In genomic region chr5:148428825-148429224, GRCh38 we compare ENCODE assay signal across 15 cellular contexts. TPM values are rescaled to one million over a fixed set of nuclear protein-coding genes. Genes with fewer than 3 reads are reported as not detected.
DNase-seq lines count a peak whose midpoint lies in the region; ATAC-seq, FAIRE-seq and TF ChIP-seq lines count a peak whose summit lies in the region.
"Had no signal": no experiment of that assay in that cellular context is flagged by ENCODE, and none has a peak within 500 bp of the region (broad histone marks: within the 10 kb centered on the region; RNA-seq: fewer than 3 reads in every experiment).

No MANE protein-coding gene starts in this region.

- peak; percentile 41 for FAIRE-seq in colon (lab: Jason Lieb, UNC)
- FAIRE-seq: H54, HTR-8/SVneo had no signal

- POLR2A ChIA-PET in activated CD8-positive, alpha-beta T cell treated with anti-CD3 and anti-CD28 coated beads for 36 hours (lab: Charles Lee), result no interaction called here
- POLR2A ChIA-PET in activated CD8-positive, alpha-beta T cell treated with anti-CD3 and anti-CD28 coated beads, Interleukin-2, amount 10 ng/mL, durations not matched to agents 7 days and 5 days (lab: Charles Lee), result no interaction called here
- POLR2A ChIA-PET in naive thymus-derived CD8-positive, alpha-beta T cell (lab: Charles Lee), result no interaction called here

- H3K36me3 Mint-ChIP-seq in activated CD8-positive, alpha-beta T cell treated with anti-CD3 and anti-CD28 coated beads for 36 hours (ENCODE audit: low read depth), result peaks cover 48% of the 10 kb centered on the region
- H3K36me3 Mint-ChIP-seq in activated CD8-positive, alpha-beta T cell treated with anti-CD3 and anti-CD28 coated beads, Interleukin-2, amount 10 ng/mL, durations not matched to agents 7 days and 5 days (ENCODE audit: low read depth), result peaks cover 62% of the 10 kb centered on the region
- peaks cover 8% of the 10 kb centered on the region for H3K36me3 Mint-ChIP-seq in activated naive CD8-positive, alpha-beta T cell
- H3K36me3 Mint-ChIP-seq in activated naive CD8-positive, alpha-beta T cell treated with anti-CD3 and anti-CD28 coated beads for 36 hours, result peaks cover 17% of the 10 kb centered on the region
- H3K36me3 Mint-ChIP-seq in naive thymus-derived CD8-positive, alpha-beta T cell, result peaks cover 5 to 85% (median 11%) of the 10 kb centered on the region in 3 donors

- DNase-seq in activated CD8-positive, alpha-beta T cell treated with anti-CD3 and anti-CD28 coated beads for 36 hours, result no peak
- no peak for DNase-seq in activated CD8-positive, alpha-beta T cell treated with anti-CD3 and anti-CD28 coated beads, Interleukin-2, amount 10 ng/mL, durations not matched to agents 7 days and 5 days
- DNase-seq in activated naive CD8-positive, alpha-beta T cell treated with anti-CD3 and anti-CD28 coated beads for 36 hours, result no peak
- DNase-seq in naive thymus-derived CD8-positive, alpha-beta T cell, result no peak
- DNase-seq in HUDEP-2 (lab: John Stamatoyannopoulos, UW; ENCODE audit: unreplicated experiment in 76 of 76), result no peak
- no peak for DNase-seq in AG20443 (ENCODE audit: low spot score)
- DNase-seq: AML-193, Calu3, DMS 273 treated with DMSO at 0.1 percent for 48 hours, GM23248 had no signal

- no peak overlapping the region for H3K4me3 Mint-ChIP-seq in activated CD8-positive, alpha-beta T cell treated with anti-CD3 and anti-CD28 coated beads for 36 hours
- no peak overlapping the region for H3K4me3 Mint-ChIP-seq in activated CD8-positive, alpha-beta T cell treated with anti-CD3 and anti-CD28 coated beads, Interleukin-2, amount 10 ng/mL, durations not matched to agents 7 days and 5 days
- no peak overlapping the region for H3K4me3 Mint-ChIP-seq in activated naive CD8-positive, alpha-beta T cell
- H3K4me3 Mint-ChIP-seq in activated naive CD8-positive, alpha-beta T cell treated with anti-CD3 and anti-CD28 coated beads for 36 hours, result no peak overlapping the region
- H3K4me3 Mint-ChIP-seq in naive thymus-derived CD8-positive, alpha-beta T cell, result no peak overlapping the region

- peak; percentile 37 for ATAC-seq in activated CD8-positive, alpha-beta T cell treated with anti-CD3 and anti-CD28 coated beads for 36 hours
- no peak for ATAC-seq in activated CD8-positive, alpha-beta T cell treated with anti-CD3 and anti-CD28 coated beads, Interleukin-2, amount 10 ng/mL, durations not matched to agents 7 days and 5 days
- no peak for ATAC-seq in naive thymus-derived CD8-positive, alpha-beta T cell
- ATAC-seq: HCT116 had no signal

- H3K4me1 Mint-ChIP-seq in activated CD8-positive, alpha-beta T cell treated with anti-CD3 and anti-CD28 coated beads for 36 hours (ENCODE audit: low read depth), result peaks cover 22% of the 10 kb centered on the region
- peaks cover 2% of the 10 kb centered on the region for H3K4me1 Mint-ChIP-seq in activated CD8-positive, alpha-beta T cell treated with anti-CD3 and anti-CD28 coated beads, Interleukin-2, amount 10 ng/mL, durations not matched to agents 7 days and 5 days (ENCODE audit: low read depth)
- H3K4me1 Mint-ChIP-seq in activated naive CD8-positive, alpha-beta T cell (ENCODE audit: low read depth), result peaks cover 11% of the 10 kb centered on the region
- H3K4me1 Mint-ChIP-seq in activated naive CD8-positive, alpha-beta T cell treated with anti-CD3 and anti-CD28 coated beads for 36 hours, result peaks cover 4% of the 10 kb centered on the region
- H3K4me1 Mint-ChIP-seq in naive thymus-derived CD8-positive, alpha-beta T cell, result peaks cover 10 to 30% (median 16%) of the 10 kb centered on the region in 4 donors

- intact Hi-C loops in activated CD8-positive, alpha-beta T cell treated with anti-CD3 and anti-CD28 coated beads for 36 hours (cut with micrococcal nuclease), result no loop called here

- H3K27ac Mint-ChIP-seq in activated CD8-positive, alpha-beta T cell treated with anti-CD3 and anti-CD28 coated beads for 36 hours, result peak overlapping the region; percentile 23
- no peak overlapping the region for H3K27ac Mint-ChIP-seq in activated CD8-positive, alpha-beta T cell treated with anti-CD3 and anti-CD28 coated beads, Interleukin-2, amount 10 ng/mL, durations not matched to agents 7 days and 5 days
- peak overlapping the region; percentile 8 for H3K27ac Mint-ChIP-seq in activated naive CD8-positive, alpha-beta T cell
- no peak overlapping the region for H3K27ac Mint-ChIP-seq in activated naive CD8-positive, alpha-beta T cell treated with anti-CD3 and anti-CD28 coated beads for 36 hours
- peak overlapping the region in 7 of 10 donors; percentile 1 to 90 (median 39) for H3K27ac Mint-ChIP-seq in naive thymus-derived CD8-positive, alpha-beta T cell

- no peaks in the 10 kb centered on the region for H3K9me3 Mint-ChIP-seq in activated CD8-positive, alpha-beta T cell treated with anti-CD3 and anti-CD28 coated beads for 36 hours
- no peaks in the 10 kb centered on the region for H3K9me3 Mint-ChIP-seq in activated CD8-positive, alpha-beta T cell treated with anti-CD3 and anti-CD28 coated beads, Interleukin-2, amount 10 ng/mL, durations not matched to agents 7 days and 5 days (ENCODE audit: insufficient read depth)
- H3K9me3 Mint-ChIP-seq in activated naive CD8-positive, alpha-beta T cell (ENCODE audit: low read depth), result no peaks in the 10 kb centered on the region
- H3K9me3 Mint-ChIP-seq in activated naive CD8-positive, alpha-beta T cell treated with anti-CD3 and anti-CD28 coated beads for 36 hours, result no peaks in the 10 kb centered on the region
- H3K9me3 Mint-ChIP-seq in naive thymus-derived CD8-positive, alpha-beta T cell, result no peaks in the 10 kb centered on the region

- H3K27me3 Mint-ChIP-seq in activated CD8-positive, alpha-beta T cell treated with anti-CD3 and anti-CD28 coated beads for 36 hours, result no peaks in the 10 kb centered on the region
- no peaks in the 10 kb centered on the region for H3K27me3 Mint-ChIP-seq in activated CD8-positive, alpha-beta T cell treated with anti-CD3 and anti-CD28 coated beads, Interleukin-2, amount 10 ng/mL, durations not matched to agents 7 days and 5 days (ENCODE audit: low read depth)
- no peaks in the 10 kb centered on the region for H3K27me3 Mint-ChIP-seq in activated naive CD8-positive, alpha-beta T cell
- no peaks in the 10 kb centered on the region for H3K27me3 Mint-ChIP-seq in activated naive CD8-positive, alpha-beta T cell treated with anti-CD3 and anti-CD28 coated beads for 36 hours
- H3K27me3 Mint-ChIP-seq in naive thymus-derived CD8-positive, alpha-beta T cell, result no peaks in the 10 kb centered on the region

- CTCF ChIA-PET in activated CD8-positive, alpha-beta T cell treated with anti-CD3 and anti-CD28 coated beads for 36 hours (lab: Charles Lee), result interaction anchor here (1.6 to 2.8 kb wide), 3 partner anchors 14 to 302 kb away, joined by 4 to 12 read pairs (median 7); no protein-coding TSS in a partner anchor
- CTCF ChIA-PET in activated CD8-positive, alpha-beta T cell treated with anti-CD3 and anti-CD28 coated beads, Interleukin-2, amount 10 ng/mL, durations not matched to agents 7 days and 5 days (lab: Charles Lee), result interaction anchor here (1.1 to 3.0 kb wide), 4 partner anchors 9 to 302 kb away, joined by 3 to 10 read pairs (median 4); no protein-coding TSS in a partner anchor

- TF ChIP-seq CTCF in activated CD8-positive, alpha-beta T cell treated with anti-CD3 and anti-CD28 coated beads for 36 hours (IDR thresholded peaks at IDR 0.05), result no peak

RNA-seq across cellular contexts. Expression of gene FBXO38, which starts 45.1 kb away (rescaled TPM):
- total RNA-seq in activated CD8-positive, alpha-beta T cell treated with anti-CD3 and anti-CD28 coated beads for 36 hours, result 10 to 100 TPM; 38.0 to 39.6 TPM
- total RNA-seq in activated CD8-positive, alpha-beta T cell treated with anti-CD3 and anti-CD28 coated beads, Interleukin-2, amount 10 ng/mL, durations not matched to agents 7 days and 5 days, result 10 to 100 TPM; 37.4 to 47.6 TPM
- 10 to 100 TPM; 35.9 to 38.8 TPM for total RNA-seq in activated naive CD8-positive, alpha-beta T cell treated with anti-CD3 and anti-CD28 coated beads for 36 hours
- 10 to 100 TPM; 96.7 to 97.0 TPM for total RNA-seq in naive thymus-derived CD8-positive, alpha-beta T cell
- 10 to 100 TPM; 15.5 to 17.6 (median 16.0) TPM for polyA plus RNA-seq in naive thymus-derived CD8-positive, alpha-beta T cell

Comparison
In these comparisons a context has a peak if more than half of its experiments do, and no peak if none do; other contexts are left out.
1. H3K27ac Mint-ChIP-seq: peak in activated CD8-positive, alpha-beta T cell treated with anti-CD3 and anti-CD28 coated beads for 36 hours (single experiment), activated naive CD8-positive, alpha-beta T cell (single experiment) and naive thymus-derived CD8-positive, alpha-beta T cell (7 of 10); none in activated CD8-positive, alpha-beta T cell treated with anti-CD3 and anti-CD28 coated beads, Interleukin-2, amount 10 ng/mL, durations not matched to agents 7 days and 5 days (single experiment) and activated naive CD8-positive, alpha-beta T cell treated with anti-CD3 and anti-CD28 coated beads for 36 hours (single experiment).